19 cellular contexts compared by ENCODE assay signal in genomic region chr13:60727140-60727539, GRCh38.
A peak's percentile ranks its signal among the peaks of the same experiment; 100 is the strongest.
DNase-seq lines count a peak whose midpoint lies in the region; ATAC-seq, FAIRE-seq and TF ChIP-seq lines count a peak whose summit lies in the region.
"Had no signal": no experiment of that assay in that cellular context is flagged by ENCODE, and none has a peak within 500 bp of the region (broad histone marks: within the 10 kb centered on the region; RNA-seq: fewer than 3 reads in every experiment).

No MANE protein-coding gene starts in this region.

- H3K36me3 Mint-ChIP-seq in WTC11, result no peaks in the 10 kb centered on the region
- H3K36me3 Mint-ChIP-seq: CD4-positive, alpha-beta memory T cell had no signal

- H3K9me2 ChIP-seq in MM.1S (replicated peaks; ENCODE audit: insufficient read depth, low read length), result no peaks in the 10 kb centered on the region

- no peaks in the 10 kb centered on the region for H3F3A ChIP-seq in MM.1S (ENCODE audit: insufficient read depth, low read length)

- ATAC-seq in WTC11 (peak; percentile 84), GM18870 (IDR thresholded peaks at IDR 0.05; ENCODE audit: unreplicated experiment) (no peak), HG03095 (IDR thresholded peaks at IDR 0.05; ENCODE audit: unreplicated experiment) (no peak)
- ATAC-seq: HCT116 had no signal

- TF ChIP-seq CTCF in MM.1S (IDR thresholded peaks at IDR 0.05; ENCODE audit: low read length) (no peak), WTC11 (IDR thresholded peaks at IDR 0.05) (no peak), stomach (IDR thresholded peaks at IDR 0.05) (no peak)

- 20 to 70% (median 55%) methylated on average over 2 of the region's 2 CpGs for WGBS in small intestine, 3 donors
- 82 to 95% (median 87%) methylated on average over 2 of the region's 2 CpGs for WGBS in stomach, 5 donors

- H3K4me1 ChIP-seq in MM.1S (ENCODE audit: low read length) (no peaks in the 10 kb centered on the region), small intestine (ENCODE audit: control insufficient read depth in 2 of 2, insufficient read depth in 1 of 2, low read depth in 1 of 2, low read length in 1 of 2) (no peaks in the 10 kb centered on the region), stomach (no peaks in the 10 kb centered on the region)
- H3K4me1 ChIP-seq: Caco-2 had no signal

- CTCF ChIA-PET in WTC11 (lab: Charles Lee), result interaction anchor here (0.7 to 0.8 kb wide), 2 partner anchors 51 to 261 kb away, joined by 3 read pairs; no protein-coding TSS in a partner anchor

- no peaks in the 10 kb centered on the region for H3K9me3 Mint-ChIP-seq in WTC11
- H3K9me3 Mint-ChIP-seq: CD4-positive, alpha-beta memory T cell had no signal

- H3K4me2 ChIP-seq in MM.1S (ENCODE audit: low read depth, low read length), result no peak overlapping the region

- H4K20me1 ChIP-seq in MM.1S (ENCODE audit: insufficient read depth, low read length), result no peaks in the 10 kb centered on the region

- no peaks in the 10 kb centered on the region for H3K27me3 ChIP-seq in MM.1S (replicated peaks; ENCODE audit: insufficient read depth, low read length)
- H3K27me3 ChIP-seq in small intestine (ENCODE audit: control insufficient read depth in 2 of 2, insufficient read depth in 2 of 2, low read length in 2 of 2), result no peaks in the 10 kb centered on the region
- H3K27me3 ChIP-seq in stomach, result no peaks in the 10 kb centered on the region

- no peak overlapping the region for H3K27ac Mint-ChIP-seq in WTC11
- H3K27ac Mint-ChIP-seq: CD4-positive, alpha-beta memory T cell had no signal

- peaks cover 6% of the 10 kb centered on the region for H3K4me1 Mint-ChIP-seq in WTC11
- H3K4me1 Mint-ChIP-seq: CD4-positive, alpha-beta memory T cell had no signal

- intact Hi-C loops in stomach (cut with DNase I; ENCODE audit: low total_unique reads), result no loop called here

- H3K4me3 Mint-ChIP-seq in WTC11, result no peak overlapping the region
- H3K4me3 Mint-ChIP-seq: CD4-positive, alpha-beta memory T cell had no signal

- no peak for FAIRE-seq in small intestine (lab: Jason Lieb, UNC)
- FAIRE-seq: D721Med, GM12891, GM18507, H1 had no signal

- no peaks in the 10 kb centered on the region for H3K79me2 ChIP-seq in MM.1S (ENCODE audit: low read length)

- TF ChIP-seq EP300 in stomach (IDR thresholded peaks at IDR 0.05), result no peak

- H2AFZ ChIP-seq in MM.1S (ENCODE audit: low read length), result no peak overlapping the region

- no peaks in the 10 kb centered on the region for H3K27me3 Mint-ChIP-seq in WTC11 (ENCODE audit: low read depth)
- H3K27me3 Mint-ChIP-seq: CD4-positive, alpha-beta memory T cell had no signal

- H3K4me3 ChIP-seq in MM.1S (ENCODE audit: low read length), result no peak overlapping the region
- no peak overlapping the region for H3K4me3 ChIP-seq in small intestine (ENCODE audit: low read depth in 1 of 2, low read length in 2 of 2)
- no peak overlapping the region for H3K4me3 ChIP-seq in stomach

- POLR2A ChIA-PET in WTC11 (lab: Charles Lee), result no interaction called here

- H3K27ac ChIP-seq in MM.1S (ENCODE audit: low read length), result no peak overlapping the region
- no peak overlapping the region for H3K27ac ChIP-seq in small intestine (ENCODE audit: low read depth in 1 of 2, low read length in 1 of 2)
- no peak overlapping the region for H3K27ac ChIP-seq in stomach

- no peaks in the 10 kb centered on the region for H3K36me3 ChIP-seq in MM.1S (replicated peaks; ENCODE audit: insufficient read depth, low read length)
- no peaks in the 10 kb centered on the region for H3K36me3 ChIP-seq in small intestine (ENCODE audit: control insufficient read depth in 2 of 2, insufficient read depth in 2 of 2, low read length in 2 of 2)
- no peaks in the 10 kb centered on the region for H3K36me3 ChIP-seq in stomach

- no peak overlapping the region for H3K9ac ChIP-seq in MM.1S (ENCODE audit: low read length)

- TF ChIP-seq POLR2A in stomach (IDR thresholded peaks at IDR 0.05), result no peak

- H3K9me3 ChIP-seq in MM.1S (replicated peaks; ENCODE audit: insufficient read depth, low read length) (no peaks in the 10 kb centered on the region), small intestine (ENCODE audit: control insufficient read depth, low read depth) (no peaks in the 10 kb centered on the region), stomach (no peaks in the 10 kb centered on the region)
- H3K9me3 ChIP-seq: Caco-2 had no signal

- DNase-seq in MM.1S, result peak; percentile 36
- DNase-seq in WTC11 (ENCODE audit: low spot score), result no peak
- peak; percentile 26 for DNase-seq in small intestine
- DNase-seq in stomach, result no peak
- no peak for DNase-seq in RKO (ENCODE audit: low spot score)
- DNase-seq: C1 segment of cervical spinal cord; Caco-2; CD4-positive, alpha-beta memory T cell; DMS 273 treated with DMSO at 0.1 percent for 48 hours; DMS79 treated with DMSO at 0.1 percent for 48 hours; GF-D8; H7 had no signal

TF ChIP-seq in WTC11, 78 proteins besides CTCF, POLR2A, EP300 and RAD21:
- TF ChIP-seq ZMAT4 (CRISPR knock-in tag; IDR thresholded peaks at IDR 0.05) (no peak), ZNF121 (CRISPR knock-in tag; IDR thresholded peaks at IDR 0.05) (no peak), ATF2 (CRISPR knock-in tag; IDR thresholded peaks at IDR 0.05; ENCODE audit: borderline replicate concordance, low read depth) (no peak)
- TF ChIP-seq, protein P1, sequence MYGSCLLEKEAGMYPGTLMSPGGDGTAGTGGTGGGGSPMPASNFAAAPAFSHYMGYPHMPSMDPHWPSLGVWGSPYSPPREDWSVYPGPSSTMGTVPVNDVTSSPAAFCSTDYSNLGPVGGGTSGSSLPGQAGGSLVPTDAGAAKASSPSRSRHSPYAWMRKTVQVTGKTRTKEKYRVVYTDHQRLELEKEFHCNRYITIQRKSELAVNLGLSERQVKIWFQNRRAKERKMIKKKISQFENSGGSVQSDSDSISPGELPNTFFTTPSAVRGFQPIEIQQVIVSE (CRISPR knock-in tag; IDR thresholded peaks at IDR 0.05; ENCODE audit: borderline replicate concordance), result no peak

Comparison
In these comparisons a context has a peak if more than half of its experiments do, and no peak if none do; other contexts are left out.
1. DNase-seq: peak in MM.1S (single experiment) and small intestine (single experiment); none in WTC11 (single experiment), stomach (single experiment) and RKO (single experiment).